Comparison of ENCODE assay signal across 8 cellular contexts in the genomic region with DNA sequence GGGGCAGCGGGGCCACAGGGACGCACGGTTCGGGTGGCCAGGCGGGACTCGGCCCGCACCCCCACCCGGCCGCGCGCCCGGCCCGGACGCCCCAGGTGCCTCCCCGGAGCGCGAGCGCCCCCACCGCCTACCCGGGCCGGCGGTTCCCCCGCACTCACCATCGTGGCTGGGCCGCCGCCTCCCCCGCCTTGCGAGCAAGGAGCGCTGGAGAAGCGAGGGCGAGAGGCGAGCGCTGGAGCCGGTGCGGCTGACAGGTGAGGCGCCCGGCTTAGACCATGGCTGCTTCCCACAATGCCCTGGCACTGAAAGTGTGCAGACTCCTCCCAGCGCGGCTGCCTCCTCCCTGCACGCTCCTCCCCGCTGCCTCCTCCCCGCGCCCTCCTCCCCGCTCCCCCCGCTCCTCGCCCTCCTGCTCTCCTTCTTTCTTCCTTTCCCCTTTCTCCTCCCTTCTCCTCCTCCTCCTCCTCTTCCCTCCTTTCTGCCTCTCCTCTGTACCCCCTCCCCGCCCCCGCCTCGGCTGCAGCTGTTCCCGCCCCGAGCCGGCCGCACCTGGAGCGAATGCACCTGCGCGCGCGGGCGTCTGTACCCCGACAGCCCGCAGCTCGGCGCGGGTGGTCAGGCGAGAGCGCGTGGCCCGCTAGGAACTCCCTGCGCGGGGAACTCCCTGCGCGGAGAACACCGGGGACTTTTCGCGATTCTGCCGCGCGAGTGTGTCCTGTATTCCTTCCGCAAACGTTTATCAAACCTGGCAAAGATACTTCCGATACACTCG. TPM values are rescaled to one million over a fixed set of nuclear protein-coding genes. Genes with fewer than 3 reads are reported as not detected.
DNase-seq lines count a peak whose midpoint lies in the region; TF ChIP-seq lines count a peak whose summit lies in the region.

TSS of gene AP1S3 (minus strand) at position 293 of the 772 bp plus-strand sequence. CDS start at position 161, 132 bp downstream.

- H3K36me3 Mint-ChIP-seq in HFFc6 (ENCODE audit: low read depth), result no peaks in the 10 kb centered on the region; the same call in 1 of the 2 replicates

- peak within 1 kb of the TSS; percentile 97 for H3K4me3 Mint-ChIP-seq in HFFc6

- peak within 1 kb of the TSS; percentile 49 for H3K9ac ChIP-seq in adipocyte (ENCODE audit: low read length)

- no peaks in the 10 kb centered on the region for H3K9me3 Mint-ChIP-seq in HFFc6

- peaks cover 6% of the 10 kb centered on the region for H3K27me3 Mint-ChIP-seq in HFFc6 (ENCODE audit: insufficient read depth)

- DNase-seq in HFFc6 (peak; percentile 20), NAMALWA (ENCODE audit: low spot score) (peak; percentile 76), T follicular helper cell (ENCODE audit: low read depth) (peak; percentile 53), adipocyte (ENCODE audit: low read depth) (peak; percentile 65), right atrium auricular region (ENCODE audit: low spot score) (no peak), retina (peak; percentile 63), superior temporal gyrus (ENCODE audit: extremely low spot score) (no peak)

- no peaks in the 10 kb centered on the region for H3K36me3 ChIP-seq in adipocyte (ENCODE audit: control insufficient read depth, insufficient read depth, low read length, severe bottlenecking)
- no peaks in the 10 kb centered on the region for H3K36me3 ChIP-seq in right atrium auricular region

- H3K9me3 ChIP-seq in adipocyte (ENCODE audit: control insufficient read depth, low read length), result no peaks in the 10 kb centered on the region
- H3K9me3 ChIP-seq in right atrium auricular region, result no peaks in the 10 kb centered on the region

- H3K27ac ChIP-seq in right atrium auricular region, result peak within 1 kb of the TSS in 1 of 2 donors; percentile 35

- TF ChIP-seq CTCF in GM12874 (IDR thresholded peaks at IDR 0.05; ENCODE audit: insufficient read depth, low read depth, low read length) (0 out of 2 replicates have a peak, but pooled peaks have one; percentile 15), HFFc6 (IDR thresholded peaks at IDR 0.05) (peak; percentile 43; the same call in 1 of the 2 replicates), right atrium auricular region (IDR thresholded peaks at IDR 0.05) (peak in 1 of 2 donors; percentile 24)

- H3K27ac Mint-ChIP-seq in HFFc6, result peak within 1 kb of the TSS; percentile 12; the same call in 1 of the 2 replicates

- peaks cover 10% of the 10 kb centered on the region for H3K4me1 Mint-ChIP-seq in HFFc6 (ENCODE audit: low read depth)

- H3K4me3 ChIP-seq in adipocyte (ENCODE audit: low read length) (peak within 1 kb of the TSS; percentile 80), right atrium auricular region (peak within 1 kb of the TSS; percentile 65 to 68)

- H3K4me1 ChIP-seq in adipocyte (ENCODE audit: control insufficient read depth, insufficient read depth, low read length) (peaks cover 6% of the 10 kb centered on the region), right atrium auricular region (peaks cover 0 to 9% of the 10 kb centered on the region in 2 donors)

- no peaks in the 10 kb centered on the region for H3K27me3 ChIP-seq in adipocyte (replicated peaks; ENCODE audit: control insufficient read depth, insufficient read depth, low read length)
- H3K27me3 ChIP-seq in right atrium auricular region, result no peaks in the 10 kb centered on the region

RNA-seq across cellular contexts. Expression of gene AP1S3, which starts in this region (rescaled TPM):
- 10 to 100 TPM in 3 of 6 experiments, 1 to 10 TPM in 3; 7.4 to 12.7 (median 9.9) TPM for total RNA-seq in HFFc6 (2021; fragmentation: NEBNext Ultra II Directional; extraction: Animal tissue kit (Norgen Biotek cat#: 25700))
- total RNA-seq in right atrium auricular region, result 1 to 10 TPM; 2.2 to 3.5 TPM

Comparison
In these comparisons a context has a peak if more than half of its experiments do, and no peak if none do; other contexts are left out.
1. DNase-seq: peak in HFFc6 (single experiment), NAMALWA (single experiment), T follicular helper cell (single experiment), adipocyte (single experiment) and retina (single experiment); none in right atrium auricular region (single experiment) and superior temporal gyrus (single experiment).